Comparison of ENCODE assay signal across 1 cellular context in the genomic region with DNA sequence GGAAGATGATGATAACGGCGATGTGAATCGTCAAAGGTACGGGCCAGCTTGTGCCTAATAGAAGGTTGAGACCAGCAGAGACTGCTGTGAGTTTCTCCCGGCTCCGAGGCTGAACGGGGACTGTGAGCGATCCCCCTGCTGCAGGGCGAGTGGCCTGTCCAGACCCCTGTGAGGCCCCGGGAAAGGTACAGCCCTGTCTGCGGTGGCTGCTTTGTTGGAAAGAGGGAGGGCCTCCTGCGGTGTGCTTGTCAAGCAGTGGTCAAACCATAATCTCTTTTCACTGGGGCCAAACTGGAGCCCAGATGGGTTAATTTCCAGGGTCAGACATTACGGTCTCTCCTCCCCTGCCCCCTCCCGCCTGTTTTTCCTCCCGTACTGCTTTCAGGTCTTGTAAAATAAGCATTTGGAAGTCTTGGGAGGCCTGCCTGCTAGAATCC.
TF ChIP-seq lines count a peak whose summit lies in the region.

No MANE protein-coding gene starts in this region.

TF ChIP-seq in GM12878, 131 proteins besides CTCF, POLR2A, EP300 and RAD21 (continued from another document):
- no peak for TF ChIP-seq MYB (IDR thresholded peaks at IDR 0.05; ENCODE audit: borderline replicate concordance, low read depth, low read length)
- no peak for TF ChIP-seq FOXM1 (IDR thresholded peaks at IDR 0.05; ENCODE audit: low read depth, low read length)
- TF ChIP-seq SRF (IDR thresholded peaks at IDR 0.05; ENCODE audit: low read depth in 2 of 2, low read length in 2 of 2): no peak
- no peak for TF ChIP-seq NBN (IDR thresholded peaks at IDR 0.05)
- TF ChIP-seq, protein P1, sequence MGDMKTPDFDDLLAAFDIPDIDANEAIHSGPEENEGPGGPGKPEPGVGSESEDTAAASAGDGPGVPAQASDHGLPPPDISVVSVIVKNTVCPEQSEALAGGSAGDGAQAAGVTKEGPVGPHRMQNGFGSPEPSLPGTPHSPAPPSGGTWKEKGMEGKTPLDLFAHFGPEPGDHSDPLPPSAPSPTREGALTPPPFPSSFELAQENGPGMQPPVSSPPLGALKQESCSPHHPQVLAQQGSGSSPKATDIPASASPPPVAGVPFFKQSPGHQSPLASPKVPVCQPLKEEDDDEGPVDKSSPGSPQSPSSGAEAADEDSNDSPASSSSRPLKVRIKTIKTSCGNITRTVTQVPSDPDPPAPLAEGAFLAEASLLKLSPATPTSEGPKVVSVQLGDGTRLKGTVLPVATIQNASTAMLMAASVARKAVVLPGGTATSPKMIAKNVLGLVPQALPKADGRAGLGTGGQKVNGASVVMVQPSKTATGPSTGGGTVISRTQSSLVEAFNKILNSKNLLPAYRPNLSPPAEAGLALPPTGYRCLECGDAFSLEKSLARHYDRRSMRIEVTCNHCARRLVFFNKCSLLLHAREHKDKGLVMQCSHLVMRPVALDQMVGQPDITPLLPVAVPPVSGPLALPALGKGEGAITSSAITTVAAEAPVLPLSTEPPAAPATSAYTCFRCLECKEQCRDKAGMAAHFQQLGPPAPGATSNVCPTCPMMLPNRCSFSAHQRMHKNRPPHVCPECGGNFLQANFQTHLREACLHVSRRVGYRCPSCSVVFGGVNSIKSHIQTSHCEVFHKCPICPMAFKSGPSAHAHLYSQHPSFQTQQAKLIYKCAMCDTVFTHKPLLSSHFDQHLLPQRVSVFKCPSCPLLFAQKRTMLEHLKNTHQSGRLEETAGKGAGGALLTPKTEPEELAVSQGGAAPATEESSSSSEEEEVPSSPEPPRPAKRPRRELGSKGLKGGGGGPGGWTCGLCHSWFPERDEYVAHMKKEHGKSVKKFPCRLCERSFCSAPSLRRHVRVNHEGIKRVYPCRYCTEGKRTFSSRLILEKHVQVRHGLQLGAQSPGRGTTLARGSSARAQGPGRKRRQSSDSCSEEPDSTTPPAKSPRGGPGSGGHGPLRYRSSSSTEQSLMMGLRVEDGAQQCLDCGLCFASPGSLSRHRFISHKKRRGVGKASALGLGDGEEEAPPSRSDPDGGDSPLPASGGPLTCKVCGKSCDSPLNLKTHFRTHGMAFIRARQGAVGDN (IDR thresholded peaks at IDR 0.05): no peak
- TF ChIP-seq PKNOX1 (IDR thresholded peaks at IDR 0.05): no peak
- TF ChIP-seq E2F4 (IDR thresholded peaks at IDR 0.05; ENCODE audit: low read depth, low read length): no peak
- TF ChIP-seq NFXL1 (IDR thresholded peaks at IDR 0.05; ENCODE audit: borderline replicate concordance): no peak
- TF ChIP-seq ZNF207 (IDR thresholded peaks at IDR 0.05; ENCODE audit: borderline replicate concordance): no peak
- TF ChIP-seq ELK1 (IDR thresholded peaks at IDR 0.05; ENCODE audit: low read depth, low read length): no peak
- TF ChIP-seq ZBTB11 (CRISPR knock-in tag; IDR thresholded peaks at IDR 0.05): no peak
